Comparison of ENCODE assay signal across 17 cellular contexts in genomic region chr20:58340853-58341252, GRCh38. TPM values are rescaled to one million over a fixed set of nuclear protein-coding genes. Genes with fewer than 3 reads are reported as not detected.
DNase-seq lines count a peak whose midpoint lies in the region; ATAC-seq and TF ChIP-seq lines count a peak whose summit lies in the region.
"Had no signal": no experiment of that assay in that cellular context is flagged by ENCODE, and none has a peak within 500 bp of the region (broad histone marks: within the 10 kb centered on the region; RNA-seq: fewer than 3 reads in every experiment).

No MANE protein-coding gene starts in this region.

- H3K4me3 ChIP-seq in epithelial cell of esophagus (ENCODE audit: low read length), result no peak overlapping the region
- H3K4me3 ChIP-seq in skeletal muscle satellite cell (ENCODE audit: low read length), result peak overlapping the region; percentile 16
- H3K4me3 ChIP-seq: pancreas, testis had no signal

- H3K9ac ChIP-seq in skeletal muscle satellite cell (ENCODE audit: low read depth, low read length), result no peak overlapping the region

- peaks cover 60% of the 10 kb centered on the region for H3K4me1 ChIP-seq in skeletal muscle satellite cell (ENCODE audit: control insufficient read depth, insufficient read depth, low read length)
- H3K4me1 ChIP-seq: pancreas, testis had no signal

- H3K27me3 ChIP-seq in skeletal muscle satellite cell (ENCODE audit: control insufficient read depth, insufficient read depth, low read length), result no peaks in the 10 kb centered on the region
- H3K27me3 ChIP-seq: foreskin keratinocyte, pancreas, testis had no signal

- ATAC-seq in HG02759 (IDR thresholded peaks at IDR 0.05; ENCODE audit: unreplicated experiment), result no peak
- no peak for ATAC-seq in HG03175 (IDR thresholded peaks at IDR 0.05; ENCODE audit: unreplicated experiment)
- ATAC-seq: foreskin keratinocyte, pancreas had no signal

- H3K27ac Mint-ChIP-seq in activated naive CD4-positive, alpha-beta T cell treated with anti-CD3 and anti-CD28 coated beads, Interleukin-2, amount 50 U/mL, for 24 hours, result peak overlapping the region; percentile 89
- H3K27ac Mint-ChIP-seq: B cell had no signal

- H3K36me3 ChIP-seq in skeletal muscle satellite cell (ENCODE audit: insufficient read depth, low read length), result peaks cover 13% of the 10 kb centered on the region

- H3K9me3 ChIP-seq in skeletal muscle satellite cell (replicated peaks; ENCODE audit: low read length), result no peaks in the 10 kb centered on the region
- H3K9me3 ChIP-seq: pancreas, testis had no signal

- peaks cover 25% of the 10 kb centered on the region for H3K36me3 Mint-ChIP-seq in activated naive CD4-positive, alpha-beta T cell treated with anti-CD3 and anti-CD28 coated beads, Interleukin-2, amount 50 U/mL, for 24 hours

- H3K27me3 Mint-ChIP-seq in activated naive CD4-positive, alpha-beta T cell treated with anti-CD3 and anti-CD28 coated beads, Interleukin-2, amount 50 U/mL, for 24 hours, result no peaks in the 10 kb centered on the region
- H3K27me3 Mint-ChIP-seq: B cell had no signal

- no peaks in the 10 kb centered on the region for H3K9me3 Mint-ChIP-seq in activated naive CD4-positive, alpha-beta T cell treated with anti-CD3 and anti-CD28 coated beads, Interleukin-2, amount 50 U/mL, for 24 hours

- peaks cover 47% of the 10 kb centered on the region for H3K4me1 Mint-ChIP-seq in activated naive CD4-positive, alpha-beta T cell treated with anti-CD3 and anti-CD28 coated beads, Interleukin-2, amount 50 U/mL, for 24 hours

- DNase-seq in activated naive CD4-positive, alpha-beta T cell treated with anti-CD3 and anti-CD28 coated beads, Interleukin-2, amount 50 U/mL, for 16 hours, result no peak
- DNase-seq in RKO (ENCODE audit: low spot score) (peak; percentile 32), epithelial cell of esophagus (ENCODE audit: low read depth) (peak; percentile 11), ureter (ENCODE audit: low spot score) (no peak)
- DNase-seq: amygdala, DMS53, foreskin keratinocyte, Kasumi-1, NCI-H2029 treated with DMSO at 0.1 percent for 48 hours, NCI-H774, pancreas, testis had no signal

- no peak overlapping the region for H3K4me3 Mint-ChIP-seq in activated naive CD4-positive, alpha-beta T cell treated with anti-CD3 and anti-CD28 coated beads, Interleukin-2, amount 50 U/mL, for 24 hours
- H3K4me3 Mint-ChIP-seq: B cell had no signal

- peak overlapping the region; percentile 79 for H3K4me2 ChIP-seq in skeletal muscle satellite cell (ENCODE audit: low read length)

- no peak for TF ChIP-seq CTCF in epithelial cell of esophagus (IDR thresholded peaks at IDR 0.05; ENCODE audit: insufficient read depth, low read depth, low read length, missing control alignments)

RNA-seq across cellular contexts. Expression of gene RAB22A, which starts 31.3 kb away (rescaled TPM):
- 13.2 and 15.1 TPM in 2 replicates for total RNA-seq in skeletal muscle satellite cell (2012; rRNA removed)
- total RNA-seq in ureter, result 21.3 TPM

RNA-seq across cellular contexts. Expression of gene VAPB, which starts 48.2 kb away (rescaled TPM):
- total RNA-seq in skeletal muscle satellite cell (2012; rRNA removed), result 10.9 and 12.9 TPM in 2 replicates
- total RNA-seq in ureter, result 66.1 TPM

Comparison
In these comparisons a context has a peak if more than half of its experiments do, and no peak if none do; other contexts are left out.
1. DNase-seq: peak in RKO (single experiment) and epithelial cell of esophagus (single experiment); none in activated naive CD4-positive, alpha-beta T cell treated with anti-CD3 and anti-CD28 coated beads, Interleukin-2, amount 50 U/mL, for 16 hours (single experiment) and ureter (single experiment).